In genomic region chr9:133067813-133068212, GRCh38 we compare ENCODE assay signal across 18 cellular contexts. TPM values are rescaled to one million over a fixed set of nuclear protein-coding genes. Genes with fewer than 3 reads are reported as not detected.
DNase-seq lines count a peak whose midpoint lies in the region; ATAC-seq and TF ChIP-seq lines count a peak whose summit lies in the region.
"Had no signal": no experiment of that assay in that cellular context is flagged by ENCODE, and none has a peak within 500 bp of the region (broad histone marks: within the 10 kb centered on the region; RNA-seq: fewer than 3 reads in every experiment).

No MANE protein-coding gene starts in this region.

- H2AFZ ChIP-seq in trophoblast cell (ENCODE audit: insufficient read depth, low read length, poor library complexity) = no peak overlapping the region

- WGBS in body of pancreas, 2 donors = 31 to 45% methylated on average over 10 to 11 of the region's 11 CpGs
- no CpG with 5 or more reads among the region's 11 CpGs for WGBS in trophoblast cell (ENCODE audit: extremely low coverage, insufficient coverage, insufficient read length)

- H4K8ac ChIP-seq in trophoblast cell (ENCODE audit: low read depth, low read length) = no peak overlapping the region

- H3K79me2 ChIP-seq in trophoblast cell (ENCODE audit: control insufficient read depth, insufficient read depth, low read length, poor library complexity) = no peaks in the 10 kb centered on the region

- H3K4ac ChIP-seq in trophoblast cell (ENCODE audit: low read depth, low read length) = no peak overlapping the region

- peaks cover 22% of the 10 kb centered on the region for H3K4me1 ChIP-seq in body of pancreas
- H3K4me1 ChIP-seq in trophoblast cell (ENCODE audit: control insufficient read depth in 1 of 2, insufficient read depth in 2 of 2, low read length in 2 of 2) = peaks cover 2 to 3% of the 10 kb centered on the region in 2 experiments

- no peak overlapping the region for H2BK5ac ChIP-seq in trophoblast cell (ENCODE audit: low read depth, low read length, poor library complexity)

- H3K27me3 ChIP-seq in body of pancreas = no peaks in the 10 kb centered on the region
- no peaks in the 10 kb centered on the region for H3K27me3 ChIP-seq in trophoblast cell (ENCODE audit: insufficient read depth, low read length)

- no peak overlapping the region for H3K4me3 ChIP-seq in body of pancreas
- no peak overlapping the region for H3K4me3 ChIP-seq in trophoblast cell (ENCODE audit: low read depth, low read length)

- TF ChIP-seq POLR2A in body of pancreas (IDR thresholded peaks at IDR 0.05) = peak; percentile 48 to 68 (median 51)

- no peak for ATAC-seq in body of pancreas

- H2BK12ac ChIP-seq in trophoblast cell (ENCODE audit: low read length) = no peak overlapping the region

- intact Hi-C loops in body of pancreas (cut with DNase I) = no loop called here

- H4K12ac ChIP-seq in trophoblast cell (ENCODE audit: low read depth, low read length) = no peak overlapping the region

- no peak overlapping the region for H3K9ac ChIP-seq in trophoblast cell (ENCODE audit: low read length)

- H3K27ac ChIP-seq in body of pancreas (peak overlapping the region; percentile 1 to 81 (median 58)), trophoblast cell (ENCODE audit: low read depth, low read length) (no peak overlapping the region)
- H3K27ac ChIP-seq: 22Rv1, C4-2B had no signal

- H4K91ac ChIP-seq in trophoblast cell (ENCODE audit: low read depth, low read length) = no peak overlapping the region

- H3K9me3 ChIP-seq in body of pancreas = no peaks in the 10 kb centered on the region
- no peaks in the 10 kb centered on the region for H3K9me3 ChIP-seq in trophoblast cell (ENCODE audit: insufficient read depth, low read depth, low read length)

- H3K4me2 ChIP-seq in trophoblast cell (ENCODE audit: low read length) = no peak overlapping the region

- H3K79me1 ChIP-seq in trophoblast cell (ENCODE audit: low read length) = no peaks in the 10 kb centered on the region

- H3K23ac ChIP-seq in trophoblast cell (ENCODE audit: low read length) = no peak overlapping the region

- no peak overlapping the region for H2BK120ac ChIP-seq in trophoblast cell (ENCODE audit: insufficient read depth, low read length, poor library complexity)

- no peak overlapping the region for H2AK5ac ChIP-seq in trophoblast cell (ENCODE audit: low read length)

- H3K36me3 ChIP-seq in body of pancreas (replicated peaks in 1 of 2; ENCODE audit: insufficient read depth in 1 of 2, low read depth in 2 of 2) (peaks cover 0 to 2% of the 10 kb centered on the region in 2 donors), trophoblast cell (ENCODE audit: control insufficient read depth in 1 of 2, insufficient read depth in 2 of 2, low read length in 2 of 2) (peaks cover 7 to 9% of the 10 kb centered on the region in 2 experiments)

- DNase-seq in DMS 273 (lab: John Stamatoyannopoulos, UW; ENCODE audit: unreplicated experiment) = peak; percentile 66
- DNase-seq in DMS 273 treated with DMSO at 0.1 percent for 48 hours (lab: John Stamatoyannopoulos, UW) = no peak
- peak; percentile 55 to 74 (median 59) for DNase-seq in body of pancreas
- peak; percentile 12 for DNase-seq in glomerular visceral epithelial cell (ENCODE audit: extremely low spot score)
- peak; percentile 14 to 48 for DNase-seq in trophoblast cell
- DNase-seq in SW 1271 (lab: John Stamatoyannopoulos, UW) = no peak
- DNase-seq in DMS53 (lab: John Stamatoyannopoulos, UW) = no peak
- DNase-seq in NOMO-1 treated with dmso at 0.1 percent for 144 hours (lab: John Stamatoyannopoulos, UW; ENCODE audit: unreplicated experiment) = no peak
- DNase-seq: AML-193, DND-41, Kasumi-1, NCI-H1092 treated with DMSO at 0.1 percent for 48 hours, NCI-H146, NCI-H2029 treated with DMSO at 0.1 percent for 48 hours, NCI-H446 treated with DMSO at 0.1 percent for 48 hours, SHP77 treated with DMSO at 0.1 percent for 48 hours had no signal

- H3K18ac ChIP-seq in trophoblast cell (ENCODE audit: low read length) = no peak overlapping the region

- no peak overlapping the region for H3K14ac ChIP-seq in trophoblast cell (ENCODE audit: low read length)

- TF ChIP-seq CTCF in body of pancreas (IDR thresholded peaks at IDR 0.05) = no peak

RNA-seq across cellular contexts. Expression of gene CEL, which starts 6.0 kb away (rescaled TPM):
- 1,000 to 10,000 TPM; 8,438 to 9,209 TPM for total RNA-seq in body of pancreas
- 1.3 and 1.6 TPM in 2 replicates for polyA plus RNA-seq in trophoblast cell (2013)

RNA-seq across cellular contexts. Expression of gene GTF3C5, which starts 37.0 kb away (rescaled TPM):
- 10 to 100 TPM; 43.1 to 57.7 TPM for total RNA-seq in body of pancreas
- polyA plus RNA-seq in trophoblast cell (2013) = 48.5 and 48.9 TPM in 2 replicates

RNA-seq across cellular contexts. Expression of gene RALGDS, which starts 53.2 kb away (rescaled TPM):
- total RNA-seq in body of pancreas = 10 to 100 TPM; 27.8 to 64.6 TPM
- polyA plus RNA-seq in trophoblast cell (2013) = 39.2 and 39.5 TPM in 2 replicates

Comparison
In these comparisons a context has a peak if more than half of its experiments do, and no peak if none do; other contexts are left out.
1. DNase-seq: peak in DMS 273 (single experiment), body of pancreas (4 of 4), glomerular visceral epithelial cell (single experiment) and trophoblast cell (2 of 2); none in DMS 273 treated with DMSO at 0.1 percent for 48 hours (single experiment), SW 1271 (0 of 2), DMS53 (single experiment) and NOMO-1 treated with dmso at 0.1 percent for 144 hours (single experiment).